23 cellular contexts compared by ENCODE assay signal in genomic region chr2:150977296-150977695, GRCh38.
DNase-seq lines count a peak whose midpoint lies in the region; ATAC-seq, FAIRE-seq and TF ChIP-seq lines count a peak whose summit lies in the region.
"Had no signal": no experiment of that assay in that cellular context is flagged by ENCODE, and none has a peak within 500 bp of the region (broad histone marks: within the 10 kb centered on the region; RNA-seq: fewer than 3 reads in every experiment).

No MANE protein-coding gene starts in this region.

- H3K4me1 ChIP-seq in mesendoderm (ENCODE audit: control insufficient read depth, low read depth, low read length) (no peaks in the 10 kb centered on the region), upper lobe of left lung (no peaks in the 10 kb centered on the region), ovary (ENCODE audit: insufficient read depth) (no peaks in the 10 kb centered on the region)
- H3K4me1 ChIP-seq: A549 had no signal

- intact Hi-C loops in ovary (cut with DNase I) = no loop called here
- intact Hi-C loops in left cardiac atrium (cut with DNase I) = no loop called here

- no peaks in the 10 kb centered on the region for H3K79me1 ChIP-seq in mesendoderm (ENCODE audit: low read length)

- H3K4me2 ChIP-seq in mesendoderm (ENCODE audit: low read length) = no peak overlapping the region
- H3K4me2 ChIP-seq: A549, PC-9 had no signal

- H3K79me2 ChIP-seq in mesendoderm (ENCODE audit: control insufficient read depth, insufficient read depth, low read length) = no peaks in the 10 kb centered on the region

- TF ChIP-seq EP300 in upper lobe of left lung (IDR thresholded peaks at IDR 0.05) (no peak), ovary (IDR thresholded peaks at IDR 0.05) (no peak)

- H3K18ac ChIP-seq in mesendoderm (ENCODE audit: low read length) = peak overlapping the region; percentile 42

- no peak overlapping the region for H4K5ac ChIP-seq in mesendoderm (ENCODE audit: low read length)

- H3K27me3 ChIP-seq in bronchial epithelial cell (ENCODE audit: control insufficient read depth, insufficient read depth, low read length) = no peaks in the 10 kb centered on the region
- H3K27me3 ChIP-seq in mesendoderm (ENCODE audit: insufficient read depth, low read length, poor library complexity) = no peaks in the 10 kb centered on the region
- H3K27me3 ChIP-seq in upper lobe of left lung = no peaks in the 10 kb centered on the region
- no peaks in the 10 kb centered on the region for H3K27me3 ChIP-seq in ovary

- H3K23ac ChIP-seq in mesendoderm (ENCODE audit: low read length) = no peak overlapping the region

- no peak overlapping the region for H3K4me3 ChIP-seq in bronchial epithelial cell (ENCODE audit: low read depth, low read length)
- no peak overlapping the region for H3K4me3 ChIP-seq in mesendoderm (ENCODE audit: low read length)
- no peak overlapping the region for H3K4me3 ChIP-seq in upper lobe of left lung
- H3K4me3 ChIP-seq in ovary = no peak overlapping the region
- H3K4me3 ChIP-seq: A549, K562, PC-9 had no signal

- TF ChIP-seq POLR2A in upper lobe of left lung (IDR thresholded peaks at IDR 0.05) = no peak
- TF ChIP-seq POLR2A in ovary (IDR thresholded peaks at IDR 0.05) = no peak

- TF ChIP-seq CTCF in bronchial epithelial cell (IDR thresholded peaks at IDR 0.05; ENCODE audit: insufficient read depth, low read length, severe bottlenecking) (no peak), upper lobe of left lung (IDR thresholded peaks at IDR 0.05) (no peak), ovary (IDR thresholded peaks at IDR 0.05) (no peak)

- WGBS in mesendoderm (ENCODE audit: extremely low coverage, insufficient coverage, low lambda C conversion rate) = no CpG with 5 or more reads among the region's 4 CpGs
- WGBS in upper lobe of left lung, 2 donors = 70 to 72% methylated on average over 4 of the region's 4 CpGs
- 91 to 93% (median 93%) methylated on average over 4 of the region's 4 CpGs for WGBS in ovary, 3 donors

- ATAC-seq in upper lobe of left lung (ENCODE audit: low FRiP score in 2 of 2) = peak; percentile 61 to 94
- no peak for ATAC-seq in left cardiac atrium
- ATAC-seq: A549, K562 had no signal

- no peaks in the 10 kb centered on the region for H3K9me3 ChIP-seq in upper lobe of left lung
- no peaks in the 10 kb centered on the region for H3K9me3 ChIP-seq in ovary
- H3K9me3 ChIP-seq: A549 had no signal

- FAIRE-seq in bronchial epithelial cell (lab: Jason Lieb, UNC) = no peak
- FAIRE-seq: A549, H54, K562 had no signal

- H3K36me3 ChIP-seq in bronchial epithelial cell (ENCODE audit: control insufficient read depth, insufficient read depth, low read length) (no peaks in the 10 kb centered on the region), mesendoderm (ENCODE audit: control insufficient read depth, insufficient read depth, low read length) (no peaks in the 10 kb centered on the region), upper lobe of left lung (no peaks in the 10 kb centered on the region), ovary (no peaks in the 10 kb centered on the region)

- no peak overlapping the region for H4K8ac ChIP-seq in mesendoderm (ENCODE audit: low read depth, low read length)

- H2BK15ac ChIP-seq in mesendoderm (replicated peaks; ENCODE audit: low read depth) = no peak overlapping the region

- no peak overlapping the region for H2BK5ac ChIP-seq in mesendoderm (ENCODE audit: low read length)

- no peak overlapping the region for H3K4ac ChIP-seq in mesendoderm (ENCODE audit: low read depth, low read length)

- no peak overlapping the region for H3K9ac ChIP-seq in mesendoderm (ENCODE audit: low read length)

- H3K27ac ChIP-seq in mesendoderm (ENCODE audit: low read depth, low read length) (no peak overlapping the region), upper lobe of left lung (peak overlapping the region in 2 of 4 donors; percentile 54 to 63), ovary (no peak overlapping the region)
- H3K27ac ChIP-seq: A549, PC-9 had no signal

- peak; percentile 65 for DNase-seq in bronchial epithelial cell (ENCODE audit: low read depth)
- peak; percentile 9 for DNase-seq in iPS-NIHi7 (ENCODE audit: extremely low spot score)
- DNase-seq in mesendoderm = peak; percentile 75
- DNase-seq in upper lobe of left lung = peak in 1 of 2 donors; percentile 69
- no peak for DNase-seq in ovary
- no peak for DNase-seq in NCI-H82 (lab: John Stamatoyannopoulos, UW)
- no peak for DNase-seq in NCI-H526 treated with DMSO at 0.1 percent for 48 hours (lab: John Stamatoyannopoulos, UW)
- no peak for DNase-seq in left cardiac atrium
- DNase-seq: DMS53, GF-D8, MM.1S, NCI-H1092, NCI-H1436, NCI-H187 treated with DMSO at 0.1 percent for 48 hours, NCI-H2107, NCI-H446 treated with DMSO at 0.1 percent for 48 hours, NCI-H69, RPMI8226, SHP77 had no signal

- H2BK120ac ChIP-seq in mesendoderm (ENCODE audit: low read depth, low read length) = no peak overlapping the region

- no peak overlapping the region for H3K56ac ChIP-seq in mesendoderm (ENCODE audit: low read length)

- no peak overlapping the region for H2AK5ac ChIP-seq in mesendoderm (ENCODE audit: low read length)

Comparison
In these comparisons a context has a peak if more than half of its experiments do, and no peak if none do; other contexts are left out.
1. DNase-seq: peak in bronchial epithelial cell (single experiment), iPS-NIHi7 (single experiment) and mesendoderm (single experiment); none in ovary (0 of 5), NCI-H82 (single experiment), NCI-H526 treated with DMSO at 0.1 percent for 48 hours (single experiment) and left cardiac atrium (single experiment).
2. ATAC-seq: peak in upper lobe of left lung (2 of 2); none in left cardiac atrium (0 of 2).